In the genomic region with DNA sequence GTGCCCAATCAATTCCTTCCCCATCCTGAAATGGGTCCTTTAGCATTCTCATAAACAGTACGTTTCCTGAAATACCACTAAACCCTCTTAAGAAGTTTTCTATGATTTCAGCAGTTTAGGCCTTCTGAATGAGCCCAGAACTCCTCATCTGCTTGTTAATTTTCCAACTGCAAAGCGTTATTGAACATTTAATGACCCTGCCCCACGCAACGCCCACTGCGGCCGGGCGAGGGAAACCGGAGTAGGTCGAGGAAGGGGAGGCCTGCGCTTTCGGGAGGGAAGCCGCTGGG, we compare ENCODE assay signal across 1 cellular context.
TF ChIP-seq lines count a peak whose summit lies in the region.

No MANE protein-coding gene starts in this region.

TF ChIP-seq in K562, 482 proteins besides CTCF, POLR2A, EP300 and RAD21 (continued from another document):
- no peak for TF ChIP-seq ZNF395 (CRISPR knock-in tag; IDR thresholded peaks at IDR 0.05)
- TF ChIP-seq DACH1 (IDR thresholded peaks at IDR 0.05; ENCODE audit: partially characterized antibody): peak; percentile 5
- peak; percentile 21 for TF ChIP-seq ETS2 (tag; IDR thresholded peaks at IDR 0.05; ENCODE audit: borderline replicate concordance, poor library complexity, severe bottlenecking)
- TF ChIP-seq TFE3 (CRISPR knock-in tag; IDR thresholded peaks at IDR 0.05): no peak
- TF ChIP-seq FOXP1 (CRISPR knock-in tag; IDR thresholded peaks at IDR 0.05): peak; percentile 16; the same call in 1 of the 2 replicates
- peak; percentile 37; the same call in 1 of the 2 replicates for TF ChIP-seq EGR1 (conservative IDR thresholded peaks at IDR 0.05)
- TF ChIP-seq ZNF408 (CRISPR knock-in tag; IDR thresholded peaks at IDR 0.05; ENCODE audit: low read depth): peak; percentile 66; the same call in 1 of the 2 replicates
- TF ChIP-seq POLR2G (IDR thresholded peaks at IDR 0.05; ENCODE audit: low read depth, low read length): no peak
- 0 out of 2 replicates have a peak, but pooled peaks have one; percentile 1 for TF ChIP-seq DPF2 (IDR thresholded peaks at IDR 0.05)
- TF ChIP-seq RUNX1 (IDR thresholded peaks at IDR 0.05; ENCODE audit: low read depth): no peak
- TF ChIP-seq BRCA1 (IDR thresholded peaks at IDR 0.05): no peak
- TF ChIP-seq BRCA1 (CRISPR knock-in tag; IDR thresholded peaks at IDR 0.05): 0 out of 2 replicates have a peak, but pooled peaks have one; percentile 56
- 0 out of 2 replicates have a peak, but pooled peaks have one; percentile 5 for TF ChIP-seq GTF2F1 (IDR thresholded peaks at IDR 0.05; ENCODE audit: low read depth, low read length)
- no peak for TF ChIP-seq ZBTB17 (CRISPR knock-in tag; IDR thresholded peaks at IDR 0.05)
- TF ChIP-seq, protein P1, sequence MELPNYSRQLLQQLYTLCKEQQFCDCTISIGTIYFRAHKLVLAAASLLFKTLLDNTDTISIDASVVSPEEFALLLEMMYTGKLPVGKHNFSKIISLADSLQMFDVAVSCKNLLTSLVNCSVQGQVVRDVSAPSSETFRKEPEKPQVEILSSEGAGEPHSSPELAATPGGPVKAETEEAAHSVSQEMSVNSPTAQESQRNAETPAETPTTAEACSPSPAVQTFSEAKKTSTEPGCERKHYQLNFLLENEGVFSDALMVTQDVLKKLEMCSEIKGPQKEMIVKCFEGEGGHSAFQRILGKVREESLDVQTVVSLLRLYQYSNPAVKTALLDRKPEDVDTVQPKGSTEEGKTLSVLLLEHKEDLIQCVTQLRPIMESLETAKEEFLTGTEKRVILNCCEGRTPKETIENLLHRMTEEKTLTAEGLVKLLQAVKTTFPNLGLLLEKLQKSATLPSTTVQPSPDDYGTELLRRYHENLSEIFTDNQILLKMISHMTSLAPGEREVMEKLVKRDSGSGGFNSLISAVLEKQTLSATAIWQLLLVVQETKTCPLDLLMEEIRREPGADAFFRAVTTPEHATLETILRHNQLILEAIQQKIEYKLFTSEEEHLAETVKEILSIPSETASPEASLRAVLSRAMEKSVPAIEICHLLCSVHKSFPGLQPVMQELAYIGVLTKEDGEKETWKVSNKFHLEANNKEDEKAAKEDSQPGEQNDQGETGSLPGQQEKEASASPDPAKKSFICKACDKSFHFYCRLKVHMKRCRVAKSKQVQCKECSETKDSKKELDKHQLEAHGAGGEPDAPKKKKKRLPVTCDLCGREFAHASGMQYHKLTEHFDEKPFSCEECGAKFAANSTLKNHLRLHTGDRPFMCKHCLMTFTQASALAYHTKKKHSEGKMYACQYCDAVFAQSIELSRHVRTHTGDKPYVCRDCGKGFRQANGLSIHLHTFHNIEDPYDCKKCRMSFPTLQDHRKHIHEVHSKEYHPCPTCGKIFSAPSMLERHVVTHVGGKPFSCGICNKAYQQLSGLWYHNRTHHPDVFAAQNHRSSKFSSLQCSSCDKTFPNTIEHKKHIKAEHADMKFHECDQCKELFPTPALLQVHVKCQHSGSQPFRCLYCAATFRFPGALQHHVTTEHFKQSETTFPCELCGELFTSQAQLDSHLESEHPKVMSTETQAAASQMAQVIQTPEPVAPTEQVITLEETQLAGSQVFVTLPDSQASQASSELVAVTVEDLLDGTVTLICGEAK (IDR thresholded peaks at IDR 0.05): no peak
- TF ChIP-seq, protein P1 (CRISPR knock-in tag; IDR thresholded peaks at IDR 0.05): peak; percentile 38; the same call in 1 of the 2 replicates
